ENCODE assay signal across 24 cellular contexts in genomic region chr1:17776426-17776825, GRCh38. TPM values are rescaled to one million over a fixed set of nuclear protein-coding genes. Genes with fewer than 3 reads are reported as not detected.
"Had no signal": no experiment of that assay in that cellular context is flagged by ENCODE, and none has a peak within 500 bp of the region (broad histone marks: within the 10 kb centered on the region; RNA-seq: fewer than 3 reads in every experiment).

No MANE protein-coding gene starts in this region.

- H3K27me3 Mint-ChIP-seq: activated CD4-positive, alpha-beta T cell treated with anti-CD3 and anti-CD28 coated beads, Interleukin-2, amount 10 ng/mL, durations not matched to agents 7 days and 5 days had no signal

- H3K4me3 Mint-ChIP-seq: activated CD4-positive, alpha-beta T cell treated with anti-CD3 and anti-CD28 coated beads, Interleukin-2, amount 10 ng/mL, durations not matched to agents 7 days and 5 days; activated CD8-positive, alpha-beta T cell treated with anti-CD3 and anti-CD28 coated beads, Interleukin-2, amount 10 ng/mL, durations not matched to agents 7 days and 5 days; memory B cell; stimulated activated effector memory CD8-positive, alpha-beta T cell treated with anti-CD3 and anti-CD28 coated beads, Interleukin-12 subunit alpha, Interleukin-12 subunit beta, amount 100 ng/mL, for 72 hours had no signal

- H3K36me3 Mint-ChIP-seq: memory B cell; stimulated activated effector memory CD8-positive, alpha-beta T cell treated with anti-CD3 and anti-CD28 coated beads, Interleukin-12 subunit alpha, Interleukin-12 subunit beta, amount 100 ng/mL, for 72 hours had no signal

- H3K36me3 ChIP-seq: brain microvascular endothelial cell, gastroesophageal sphincter, heart right ventricle, upper lobe of left lung had no signal

- H3K9me3 Mint-ChIP-seq: activated CD4-positive, alpha-beta T cell treated with anti-CD3 and anti-CD28 coated beads, Interleukin-2, amount 10 ng/mL, durations not matched to agents 7 days and 5 days; stimulated activated effector memory CD8-positive, alpha-beta T cell treated with anti-CD3 and anti-CD28 coated beads, Interleukin-12 subunit alpha, Interleukin-12 subunit beta, amount 100 ng/mL, for 72 hours had no signal

- ATAC-seq: activated CD4-positive, CD25-positive, alpha-beta regulatory T cell treated with anti-CD3 and anti-CD28 coated beads, Interleukin-2, amount 50 U/mL, for 24 hours; activated CD8-positive, alpha-beta T cell treated with anti-CD3 and anti-CD28 coated beads, Interleukin-2, amount 10 ng/mL, durations not matched to agents 7 days and 5 days; esophagus mucosa; gastroesophageal sphincter; heart right ventricle; left ventricle myocardium superior; sciatic nerve; stimulated activated effector memory CD8-positive, alpha-beta T cell treated with anti-CD3 and anti-CD28 coated beads, Interleukin-12 subunit alpha, Interleukin-12 subunit beta, amount 100 ng/mL, for 72 hours had no signal

- DNase-seq: activated CD4-positive, alpha-beta T cell treated with anti-CD3 and anti-CD28 coated beads, Interleukin-2, amount 10 ng/mL, durations not matched to agents 7 days and 5 days; activated CD8-positive, alpha-beta T cell treated with anti-CD3 and anti-CD28 coated beads, Interleukin-2, amount 10 ng/mL, durations not matched to agents 7 days and 5 days; activated effector memory CD4-positive, alpha-beta T cell treated with Interleukin-2 at 50 U/mL for 16 hours; activated naive CD4-positive, alpha-beta T cell treated with anti-CD3 and anti-CD28 coated beads, Interleukin-2, amount 50 U/mL, for 16 hours; activated T-cell treated with anti-CD3 and anti-CD28 coated beads, Interleukin-2, amount 50 U/mL, for 48 hours; aorta; brain microvascular endothelial cell; central memory CD4-positive, alpha-beta T cell; effector CD4-positive, alpha-beta T cell; heart right ventricle; left ventricle myocardium superior; stimulated activated CD4-positive, alpha-beta T cell treated with anti-CD3 and anti-CD28 coated beads, Interleukin-4, amount 100 ng/mL, for 24 hours; T-helper 1 cell; T-helper 9 cell; testis; upper lobe of left lung had no signal

- H3K4me1 Mint-ChIP-seq: activated CD4-positive, alpha-beta T cell treated with anti-CD3 and anti-CD28 coated beads, Interleukin-2, amount 10 ng/mL, durations not matched to agents 7 days and 5 days; stimulated activated effector memory CD8-positive, alpha-beta T cell treated with anti-CD3 and anti-CD28 coated beads, Interleukin-12 subunit alpha, Interleukin-12 subunit beta, amount 100 ng/mL, for 72 hours had no signal

- H3K4me1 ChIP-seq: gastroesophageal sphincter, heart right ventricle, testis, upper lobe of left lung had no signal

- H3K27ac ChIP-seq: brain microvascular endothelial cell, gastroesophageal sphincter, heart right ventricle, testis, upper lobe of left lung had no signal

- H3K4me2 ChIP-seq: smooth muscle cell had no signal

- H3K9me3 ChIP-seq: gastroesophageal sphincter, heart right ventricle, testis, upper lobe of left lung had no signal

- H3K27ac Mint-ChIP-seq: activated CD4-positive, alpha-beta T cell treated with anti-CD3 and anti-CD28 coated beads, Interleukin-2, amount 10 ng/mL, durations not matched to agents 7 days and 5 days; activated CD8-positive, alpha-beta T cell treated with anti-CD3 and anti-CD28 coated beads, Interleukin-2, amount 10 ng/mL, durations not matched to agents 7 days and 5 days; memory B cell; stimulated activated effector memory CD8-positive, alpha-beta T cell treated with anti-CD3 and anti-CD28 coated beads, Interleukin-12 subunit alpha, Interleukin-12 subunit beta, amount 100 ng/mL, for 72 hours had no signal

- H3K27me3 ChIP-seq: testis had no signal

- H3K4me3 ChIP-seq: gastroesophageal sphincter, heart right ventricle, smooth muscle cell, testis, upper lobe of left lung had no signal

RNA-seq across cellular contexts. Expression of gene ACTL8, which starts 21.3 kb away (rescaled TPM):
- polyA plus RNA-seq: aorta, heart right ventricle, neural cell, smooth muscle cell had no signal
